In genomic region chr15:74598126-74598842, GRCh38 we compare ENCODE assay signal across 1 cellular context.
TF ChIP-seq lines count a peak whose summit lies in the region.

No MANE protein-coding gene starts in this region.

TF ChIP-seq in HepG2, 621 proteins besides CTCF, POLR2A, EP300 and RAD21 (continued from another document and continues in another):
- TF ChIP-seq ZNF407 (CRISPR knock-in tag; IDR thresholded peaks at IDR 0.05; ENCODE audit: not compliant biosample characterization) (peak; percentile 49), ZNF609 (CRISPR knock-in tag; IDR thresholded peaks at IDR 0.05; ENCODE audit: borderline replicate concordance) (peak; percentile 46; the same call in 1 of the 2 replicates), MAZ (IDR thresholded peaks at IDR 0.05; ENCODE audit: borderline replicate concordance, low read depth, low read length) (no peak), MAZ (CRISPR knock-in tag; IDR thresholded peaks at IDR 0.05; ENCODE audit: low read depth) (peak; percentile 66), KLF16 (CRISPR knock-in tag; IDR thresholded peaks at IDR 0.05) (peak in 1 of 2 experiments; percentile 67; a peak in 1 of 4 replicates), ZNF777 (CRISPR knock-in tag; IDR thresholded peaks at IDR 0.05) (peak; percentile 77), CBX2 (IDR thresholded peaks at IDR 0.05; ENCODE audit: low read depth, low read length) (no peak), CBX2 (CRISPR knock-in tag; IDR thresholded peaks at IDR 0.05; ENCODE audit: low read depth) (no peak), ELF1 (CRISPR knock-in tag; IDR thresholded peaks at IDR 0.05) (0 out of 2 replicates have a peak, but pooled peaks have one; percentile 22), THAP7 (CRISPR knock-in tag; IDR thresholded peaks at IDR 0.05) (no peak), MLX (CRISPR knock-in tag; IDR thresholded peaks at IDR 0.05) (peak; percentile 51; the same call in 1 of the 2 replicates), PAF1 (CRISPR knock-in tag; IDR thresholded peaks at IDR 0.05) (no peak), ZNF574 (CRISPR knock-in tag; IDR thresholded peaks at IDR 0.05) (peak; percentile 87), ELF3 (CRISPR knock-in tag; IDR thresholded peaks at IDR 0.05) (peak; percentile 46; the same call in 1 of the 2 replicates), TCF12 (IDR thresholded peaks at IDR 0.05) (no peak), TCF12 (CRISPR knock-in tag; IDR thresholded peaks at IDR 0.05) (peak; percentile 67; the same call in 1 of the 2 replicates), ZNF501 (CRISPR knock-in tag; IDR thresholded peaks at IDR 0.05) (peak; percentile 57; the same call in 1 of the 2 replicates), PCBP1 (IDR thresholded peaks at IDR 0.05; ENCODE audit: borderline replicate concordance, low read depth, low read length) (no peak), SRSF1 (optimal IDR thresholded peaks at IDR 0.05; ENCODE audit: low read depth, low read length) (peak; percentile 53), IKZF5 (CRISPR knock-in tag; IDR thresholded peaks at IDR 0.05) (peak; percentile 87), ERF (CRISPR knock-in tag; IDR thresholded peaks at IDR 0.05) (peak; percentile 42), ARID4A (CRISPR knock-in tag; IDR thresholded peaks at IDR 0.05; ENCODE audit: borderline replicate concordance) (peak; percentile 72; the same call in 1 of the 2 replicates), ZNF230 (CRISPR knock-in tag; IDR thresholded peaks at IDR 0.05) (peak; percentile 46; the same call in 1 of the 2 replicates), SALL1 (CRISPR knock-in tag; IDR thresholded peaks at IDR 0.05) (peak; percentile 69; the same call in 1 of the 2 replicates), PHF21A (CRISPR knock-in tag; IDR thresholded peaks at IDR 0.05) (peak; percentile 75; the same call in 1 of the 2 replicates), MIXL1 (CRISPR knock-in tag; IDR thresholded peaks at IDR 0.05) (peak; percentile 77), NFYC (CRISPR knock-in tag; IDR thresholded peaks at IDR 0.05) (peak; percentile 99), ZNF891 (CRISPR knock-in tag; IDR thresholded peaks at IDR 0.05) (peak; percentile 74; the same call in 1 of the 2 replicates), MAX (IDR thresholded peaks at IDR 0.05) (peak; percentile 81; the same call in 1 of the 2 replicates)
